1 cellular context compared by ENCODE assay signal in genomic region chr18:69397096-69397495, GRCh38.
TF ChIP-seq lines count a peak whose summit lies in the region.

No MANE protein-coding gene starts in this region.

TF ChIP-seq in H1, 55 proteins besides CTCF, POLR2A, EP300 and RAD21:
- TF ChIP-seq, protein P1, sequence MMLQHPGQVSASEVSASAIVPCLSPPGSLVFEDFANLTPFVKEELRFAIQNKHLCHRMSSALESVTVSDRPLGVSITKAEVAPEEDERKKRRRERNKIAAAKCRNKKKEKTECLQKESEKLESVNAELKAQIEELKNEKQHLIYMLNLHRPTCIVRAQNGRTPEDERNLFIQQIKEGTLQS (IDR thresholded peaks at IDR 0.05; ENCODE audit: insufficient read depth, low read depth, low read length) = no peak
- no peak for TF ChIP-seq HDAC2 (IDR thresholded peaks at IDR 0.05; ENCODE audit: borderline replicate concordance in 1 of 2, low read depth in 2 of 2, low read length in 2 of 2)
- TF ChIP-seq BACH1 (IDR thresholded peaks at IDR 0.05; ENCODE audit: low read length) = peak; percentile 51; the same call in 1 of the 2 replicates
- no peak for TF ChIP-seq CREB1 (IDR thresholded peaks at IDR 0.05)
- TF ChIP-seq EZH2 (IDR thresholded peaks at IDR 0.05; ENCODE audit: low read depth, low read length, severe bottlenecking) = no peak
- TF ChIP-seq MAFK (IDR thresholded peaks at IDR 0.05; ENCODE audit: low read depth, low read length) = 0 out of 2 replicates have a peak, but pooled peaks have one; percentile 44
- TF ChIP-seq SIN3A (conservative IDR thresholded peaks at IDR 0.05 in 1 of 2, IDR thresholded peaks at IDR 0.05 in 1 of 2; ENCODE audit: low read depth in 1 of 2, low read length in 2 of 2) = no peak
- TF ChIP-seq RNF2 (IDR thresholded peaks at IDR 0.05; ENCODE audit: borderline replicate concordance, low read depth, low read length, missing control alignments, poor library complexity, severe bottlenecking) = no peak
- no peak for TF ChIP-seq SRF (IDR thresholded peaks at IDR 0.05; ENCODE audit: low read depth, low read length)
